14 cellular contexts compared by ENCODE assay signal in genomic region chr21:23496729-23497128, GRCh38.
DNase-seq lines count a peak whose midpoint lies in the region; ATAC-seq and TF ChIP-seq lines count a peak whose summit lies in the region.
"Had no signal": no experiment of that assay in that cellular context is flagged by ENCODE, and none has a peak within 500 bp of the region (broad histone marks: within the 10 kb centered on the region; RNA-seq: fewer than 3 reads in every experiment).

No MANE protein-coding gene starts in this region.

- no peaks in the 10 kb centered on the region for H3K27me3 Mint-ChIP-seq in mesothelial cell of epicardium (ENCODE audit: low read depth)

- peaks cover 39% of the 10 kb centered on the region for H3K9me3 Mint-ChIP-seq in mesothelial cell of epicardium

- no peaks in the 10 kb centered on the region for H3K36me3 Mint-ChIP-seq in mesothelial cell of epicardium

- no peak for DNase-seq in mesothelial cell of epicardium (ENCODE audit: low spot score in 2 of 2, unreplicated experiment in 2 of 2)
- DNase-seq in SHP77 (lab: John Stamatoyannopoulos, UW), result no peak
- DNase-seq in hypothalamus (lab: John Stamatoyannopoulos, UW), result no peak
- DNase-seq: brain microvascular endothelial cell; NCI-H1436 treated with DMSO at 0.1 percent for 48 hours; NCI-H510A; stimulated activated CD8-positive, alpha-beta memory T cell treated with anti-CD3 and anti-CD28 coated beads, Interleukin-4, amount 100 ng/mL, for 48 hours; WERI-Rb-1 had no signal

- no peak for TF ChIP-seq CTCF in mesothelial cell of epicardium (IDR thresholded peaks at IDR 0.05; ENCODE audit: unreplicated experiment)

- peaks cover 4% of the 10 kb centered on the region for H3K4me1 Mint-ChIP-seq in mesothelial cell of epicardium
- H3K4me1 Mint-ChIP-seq: nephron had no signal

- no peak overlapping the region for H3K4me3 Mint-ChIP-seq in mesothelial cell of epicardium
- H3K4me3 Mint-ChIP-seq: nephron had no signal

- ATAC-seq in GM18511 (IDR thresholded peaks at IDR 0.05; ENCODE audit: unreplicated experiment) (peak; percentile 92), GM21381 (IDR thresholded peaks at IDR 0.05; ENCODE audit: unreplicated experiment) (peak; percentile 92), HG02852 (IDR thresholded peaks at IDR 0.05; ENCODE audit: unreplicated experiment) (peak; percentile 66), HG03442 (IDR thresholded peaks at IDR 0.05; ENCODE audit: unreplicated experiment) (peak; percentile 66), GM21528 (IDR thresholded peaks at IDR 0.05; ENCODE audit: low FRiP score, unreplicated experiment) (no peak)

- H3K27ac Mint-ChIP-seq in mesothelial cell of epicardium, result no peak overlapping the region
- H3K27ac Mint-ChIP-seq: nephron had no signal
